Comparison of ENCODE assay signal across 21 cellular contexts in the genomic region with DNA sequence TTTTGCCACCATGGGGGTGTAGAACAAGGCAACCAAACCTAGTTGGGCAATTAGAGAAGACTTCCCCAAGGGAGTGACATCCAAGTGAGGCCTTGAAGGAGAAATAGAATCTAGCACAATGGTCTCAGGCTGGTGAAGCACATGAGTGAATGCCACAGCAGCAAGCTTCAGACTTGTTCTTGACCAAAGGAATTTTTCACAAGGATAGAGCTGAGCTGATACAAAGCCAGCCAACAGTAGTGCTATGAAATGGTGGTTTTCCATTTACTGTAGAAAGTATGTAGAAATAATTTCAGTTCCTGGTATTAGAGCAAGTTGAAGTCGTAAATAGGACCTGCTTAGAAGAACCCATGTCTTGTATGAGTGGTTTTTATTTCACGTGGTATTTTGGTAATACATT.
DNase-seq lines count a peak whose midpoint lies in the region; ATAC-seq and TF ChIP-seq lines count a peak whose summit lies in the region.
"Had no signal": no experiment of that assay in that cellular context is flagged by ENCODE, and none has a peak within 500 bp of the region (broad histone marks: within the 10 kb centered on the region; RNA-seq: fewer than 3 reads in every experiment).

No MANE protein-coding gene starts in this region.

- intact Hi-C loops in Caco-2 (cut with micrococcal nuclease; ENCODE audit: unreplicated experiment): no loop called here

- H3K9me3 Mint-ChIP-seq in Caco-2 (ENCODE audit: unreplicated experiment) (no peaks in the 10 kb centered on the region), nephron (no peaks in the 10 kb centered on the region)
- H3K9me3 Mint-ChIP-seq: T-helper 2 cell treated with Interferon-gamma antibody and Interleukin-4, amounts not matched to agents 5 μg/mL and 100 μg/mL, for 36 hours had no signal

- no peak for DNase-seq in Caco-2
- DNase-seq in NOMO-1 (lab: John Stamatoyannopoulos, UW; ENCODE audit: unreplicated experiment in 2 of 2): peak; percentile 55 to 89
- peak; percentile 64 for DNase-seq in choroid plexus epithelial cell (ENCODE audit: low read depth)
- DNase-seq in effector CD8-positive, alpha-beta T cell (lab: John Stamatoyannopoulos, UW): no peak
- DNase-seq in GM13976 (ENCODE audit: low spot score): no peak
- DNase-seq: ACHN; activated CD4-positive, CD25-positive, alpha-beta regulatory T cell treated with anti-CD3 and anti-CD28 coated beads, Interleukin-2, amount 50 U/mL, for 72 hours; CD4-positive, alpha-beta memory T cell; cerebellar nuclear complex; Kasumi-1; naive thymus-derived CD4-positive, alpha-beta T cell; NCI-H146; NCI-H2227 treated with DMSO at 0.1 percent for 48 hours; SHP77; stimulated activated CD4-positive, alpha-beta T cell treated with anti-CD3 and anti-CD28 coated beads, Interleukin-15, amount 100 ng/mL, for 24 hours; stimulated activated naive CD8-positive, alpha-beta T cell treated with anti-CD3 and anti-CD28 coated beads, Interleukin-15, Interleukin-2, amounts not matched to agents 100 U/mL and 50 U/mL, for 24 hours; uterus had no signal

- POLR2A ChIA-PET in Caco-2 (lab: Charles Lee): no interaction called here

- no TSS peak for BruUV-seq in Caco-2 (replicated peaks; lab: Mats Ljungman, UMichigan)

- no peaks in the 10 kb centered on the region for H3K9me3 ChIP-seq in Caco-2
- H3K9me3 ChIP-seq: uterus had no signal

- H3K4me3 Mint-ChIP-seq in Caco-2 (ENCODE audit: unreplicated experiment) (no peak overlapping the region), nephron (no peak overlapping the region)
- H3K4me3 Mint-ChIP-seq: CD4-positive, alpha-beta memory T cell; naive thymus-derived CD4-positive, alpha-beta T cell; T-helper 2 cell treated with Interferon-gamma antibody and Interleukin-4, amounts not matched to agents 5 μg/mL and 100 μg/mL, for 36 hours had no signal

- in situ Hi-C loops in GM13976 (cut with MboI; ENCODE audit: low sequenced_read_pairs, unreplicated experiment): no loop called here

- H3K4me3 ChIP-seq in Caco-2 (ENCODE audit: low read depth, low read length): no peak overlapping the region
- H3K4me3 ChIP-seq in choroid plexus epithelial cell (ENCODE audit: low read depth, low read length): no peak overlapping the region
- H3K4me3 ChIP-seq: uterus had no signal

- H3K27ac Mint-ChIP-seq in Caco-2 (ENCODE audit: unreplicated experiment) (peak overlapping the region; percentile 51), nephron (peak overlapping the region; percentile 39 to 91 (median 60))
- H3K27ac Mint-ChIP-seq: naive thymus-derived CD4-positive, alpha-beta T cell; T-helper 2 cell treated with Interferon-gamma antibody and Interleukin-4, amounts not matched to agents 5 μg/mL and 100 μg/mL, for 36 hours had no signal

- H3K36me3 ChIP-seq in Caco-2 (ENCODE audit: control insufficient read depth, insufficient read depth, low read length): no peaks in the 10 kb centered on the region
- H3K36me3 ChIP-seq: uterus had no signal

- H3K27me3 ChIP-seq in Caco-2 (replicated peaks; ENCODE audit: control insufficient read depth, insufficient read depth, low read length): no peaks in the 10 kb centered on the region
- H3K27me3 ChIP-seq: uterus had no signal

- TF ChIP-seq CTCF in Caco-2 (IDR thresholded peaks at IDR 0.05; ENCODE audit: insufficient read depth in 1 of 2, low read depth in 1 of 2, low read length in 1 of 2, severe bottlenecking in 1 of 2, unreplicated experiment in 1 of 2) (no peak), choroid plexus epithelial cell (conservative IDR thresholded peaks at IDR 0.05; ENCODE audit: low read depth, low read length) (no peak), nephron (IDR thresholded peaks at IDR 0.05; ENCODE audit: unreplicated experiment in 3 of 3) (no peak), GM13976 (IDR thresholded peaks at IDR 0.05; ENCODE audit: borderline replicate concordance, control extremely low read depth, extremely low read depth, insufficient read depth, missing control alignments) (no peak)

- ATAC-seq in GM18867 (IDR thresholded peaks at IDR 0.05; ENCODE audit: unreplicated experiment) (no peak), GM21619 (IDR thresholded peaks at IDR 0.05; ENCODE audit: unreplicated experiment) (no peak)
- ATAC-seq: naive thymus-derived CD4-positive, alpha-beta T cell; stimulated activated naive CD8-positive, alpha-beta T cell treated with anti-CD3 and anti-CD28 coated beads, Interleukin-15, Interleukin-2, amounts not matched to agents 100 U/mL and 50 U/mL, for 24 hours had no signal

- H3K4me1 ChIP-seq in Caco-2: peaks cover 7% of the 10 kb centered on the region
- H3K4me1 ChIP-seq: uterus had no signal

- H3K36me3 Mint-ChIP-seq in Caco-2 (ENCODE audit: insufficient read depth, unreplicated experiment): peaks cover 57% of the 10 kb centered on the region
- H3K36me3 Mint-ChIP-seq in nephron (ENCODE audit: low read depth): no peaks in the 10 kb centered on the region
- H3K36me3 Mint-ChIP-seq: CD4-positive, alpha-beta memory T cell had no signal

- CTCF ChIA-PET in Caco-2 (lab: Charles Lee): no interaction called here

- H3K4me1 Mint-ChIP-seq in Caco-2 (ENCODE audit: low read depth, unreplicated experiment): peaks cover 27% of the 10 kb centered on the region
- H3K4me1 Mint-ChIP-seq in nephron: peaks cover 48% of the 10 kb centered on the region

- H3K27me3 Mint-ChIP-seq in Caco-2 (ENCODE audit: insufficient read depth, unreplicated experiment): no peaks in the 10 kb centered on the region
- no peaks in the 10 kb centered on the region for H3K27me3 Mint-ChIP-seq in nephron (ENCODE audit: low read depth)

Comparison
In these comparisons a context has a peak if more than half of its experiments do, and no peak if none do; other contexts are left out.
1. DNase-seq: peak in NOMO-1 (2 of 2) and choroid plexus epithelial cell (single experiment); none in Caco-2 (0 of 2), effector CD8-positive, alpha-beta T cell (single experiment) and GM13976 (single experiment).